In the genomic region with DNA sequence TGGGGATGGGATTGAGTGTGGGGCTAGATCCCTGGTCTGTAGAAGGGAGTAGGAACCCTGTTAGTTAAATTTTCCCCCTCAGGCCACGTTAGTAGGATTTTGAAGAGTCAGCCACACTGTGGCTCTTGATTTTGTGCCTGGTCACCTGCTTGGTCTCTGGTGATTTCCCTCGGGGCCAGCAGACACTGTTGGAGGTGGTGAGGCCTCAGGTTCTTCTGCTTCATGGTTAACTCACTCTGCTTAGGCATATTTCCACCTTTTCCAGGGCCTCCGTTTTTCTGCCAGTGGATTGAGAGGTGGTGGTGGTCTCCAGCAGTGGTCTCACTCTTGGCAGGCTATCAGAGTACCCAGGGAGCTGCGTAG, we compare ENCODE assay signal across 8 cellular contexts. TPM values are rescaled to one million over a fixed set of nuclear protein-coding genes. Genes with fewer than 3 reads are reported as not detected.
DNase-seq lines count a peak whose midpoint lies in the region; ATAC-seq and TF ChIP-seq lines count a peak whose summit lies in the region.

No MANE protein-coding gene starts in this region.

- peak overlapping the region; percentile 93 to 100 (median 99) for H3K4me2 ChIP-seq in BLaER1 treated with 17β-estradiol and CSF1 and Interleukin-3, amounts not matched to agents 10 nM and 100 nM
- H3K4me2 ChIP-seq in Loucy (ENCODE audit: low read depth, low read length, poor library complexity, severe bottlenecking) (peak overlapping the region; percentile 93), neural progenitor cell (peak overlapping the region; percentile 42)

- no peaks in the 10 kb centered on the region for H3K27me3 ChIP-seq in BLaER1 treated with 17β-estradiol and CSF1 and Interleukin-3, amounts not matched to agents 10 nM and 100 nM
- H3K27me3 ChIP-seq in Loucy (ENCODE audit: insufficient read depth, low read length, poor library complexity, severe bottlenecking) = no peaks in the 10 kb centered on the region
- H3K27me3 ChIP-seq in dorsolateral prefrontal cortex = no peaks in the 10 kb centered on the region
- H3K27me3 ChIP-seq in neural progenitor cell = no peaks in the 10 kb centered on the region

- H2AFZ ChIP-seq in Loucy (ENCODE audit: low read length) (no peak overlapping the region), neural progenitor cell (replicated peaks) (no peak overlapping the region)

- H3K4me1 ChIP-seq in BLaER1 treated with 17β-estradiol and CSF1 and Interleukin-3, amounts not matched to agents 10 nM and 100 nM = peaks cover 62 to 83% (median 76%) of the 10 kb centered on the region in 10 experiments
- H3K4me1 ChIP-seq in Loucy (ENCODE audit: insufficient read depth, low read length, poor library complexity, severe bottlenecking) (peaks cover 63% of the 10 kb centered on the region), neural progenitor cell (peaks cover 65% of the 10 kb centered on the region), mucosa of descending colon (ENCODE audit: low read depth) (peaks cover 76% of the 10 kb centered on the region)

- H3K79me2 ChIP-seq in Loucy (ENCODE audit: insufficient read depth, low read length) (peaks cover 83% of the 10 kb centered on the region), neural progenitor cell (ENCODE audit: low read depth) (peaks cover 89% of the 10 kb centered on the region)

- peak overlapping the region; percentile 33 to 100 (median 85) for H3K27ac ChIP-seq in BLaER1 treated with 17β-estradiol and CSF1 and Interleukin-3, amounts not matched to agents 10 nM and 100 nM
- peak overlapping the region in 55 of 59 donors; percentile 10 to 99 (median 95) for H3K27ac ChIP-seq in dorsolateral prefrontal cortex
- H3K27ac ChIP-seq in neural progenitor cell = no peak overlapping the region

- H3K4me3 ChIP-seq in BLaER1 treated with 17β-estradiol and CSF1 and Interleukin-3, amounts not matched to agents 10 nM and 100 nM = peak overlapping the region; percentile 29 to 100 (median 100)
- H3K4me3 ChIP-seq in Loucy (ENCODE audit: low read length, poor library complexity, severe bottlenecking) (peak overlapping the region; percentile 66), dorsolateral prefrontal cortex (peak overlapping the region in 11 of 59 donors; percentile 1 to 24 (median 17)), neural progenitor cell (no peak overlapping the region), mucosa of descending colon (no peak overlapping the region)

- intact Hi-C loops in dorsolateral prefrontal cortex (cut with DNase I) = no loop called here
- intact Hi-C loops in mucosa of descending colon (cut with DNase I, micrococcal nuclease) = no loop called here

- DNase-seq in dorsolateral prefrontal cortex = no peak
- no peak for DNase-seq in neural progenitor cell (ENCODE audit: low spot score)
- DNase-seq in mucosa of descending colon = no peak
- DNase-seq in Ammon's horn (ENCODE audit: low spot score) = no peak

- peaks cover 14% of the 10 kb centered on the region for H3K27me3 Mint-ChIP-seq in neural progenitor cell (ENCODE audit: insufficient read depth, low read depth)

- peaks cover 0 to 65% (median 25%) of the 10 kb centered on the region in 11 experiments; a peak in 16 of 22 replicates for H3K36me3 ChIP-seq in BLaER1 treated with 17β-estradiol and CSF1 and Interleukin-3, amounts not matched to agents 10 nM and 100 nM
- no peaks in the 10 kb centered on the region for H3K36me3 ChIP-seq in Loucy (ENCODE audit: insufficient read depth, low read length)
- H3K36me3 ChIP-seq in neural progenitor cell = no peaks in the 10 kb centered on the region
- no peaks in the 10 kb centered on the region for H3K36me3 ChIP-seq in mucosa of descending colon (ENCODE audit: low read depth)

- peaks cover 5% of the 10 kb centered on the region; the same call in 1 of the 2 replicates for H3F3A ChIP-seq in Loucy (ENCODE audit: low read depth)
- H3F3A ChIP-seq in neural progenitor cell (ENCODE audit: low read depth) = peaks cover 33% of the 10 kb centered on the region

- no peaks in the 10 kb centered on the region for H3K9me2 ChIP-seq in Loucy (replicated peaks; ENCODE audit: low read depth, low read length)

- H4K20me1 ChIP-seq in BLaER1 treated with 17β-estradiol and CSF1 and Interleukin-3, amounts not matched to agents 10 nM and 100 nM = peaks cover 79 to 90% (median 82%) of the 10 kb centered on the region in 11 experiments
- peaks cover 42% of the 10 kb centered on the region for H4K20me1 ChIP-seq in Loucy (ENCODE audit: insufficient read depth, low read length, poor library complexity, severe bottlenecking)
- H4K20me1 ChIP-seq in neural progenitor cell (ENCODE audit: low read depth) = peaks cover 72% of the 10 kb centered on the region

- H3K27ac Mint-ChIP-seq in neural progenitor cell = peak overlapping the region; percentile 78

- peak overlapping the region; percentile 76 to 100 (median 99) for H3K9ac ChIP-seq in BLaER1 treated with 17β-estradiol and CSF1 and Interleukin-3, amounts not matched to agents 10 nM and 100 nM
- H3K9ac ChIP-seq in Loucy (ENCODE audit: low read depth, low read length, poor library complexity, severe bottlenecking) (peak overlapping the region; percentile 33), neural progenitor cell (no peak overlapping the region)

- ATAC-seq in GM18909 (IDR thresholded peaks at IDR 0.05; ENCODE audit: poor library complexity, unreplicated experiment) (no peak), GM21526 (IDR thresholded peaks at IDR 0.05; ENCODE audit: low FRiP score, unreplicated experiment) (no peak), mucosa of descending colon (no peak)

- no peak overlapping the region for H3K4me3 Mint-ChIP-seq in neural progenitor cell

- no peaks in the 10 kb centered on the region for H3K9me3 Mint-ChIP-seq in neural progenitor cell

- peaks cover 77% of the 10 kb centered on the region for H3K4me1 Mint-ChIP-seq in neural progenitor cell

- no peaks in the 10 kb centered on the region for H3K9me3 ChIP-seq in BLaER1 treated with 17β-estradiol and CSF1 and Interleukin-3, amounts not matched to agents 10 nM and 100 nM (replicated peaks in 1 of 11)
- H3K9me3 ChIP-seq in Loucy (ENCODE audit: insufficient read depth, low read depth, low read length) (no peaks in the 10 kb centered on the region), neural progenitor cell (ENCODE audit: low read depth) (no peaks in the 10 kb centered on the region), mucosa of descending colon (no peaks in the 10 kb centered on the region)

- TF ChIP-seq CTCF in Loucy (conservative IDR thresholded peaks at IDR 0.05; ENCODE audit: low read length) (no peak), dorsolateral prefrontal cortex (IDR thresholded peaks at IDR 0.05 in 54 of 56, conservative IDR thresholded peaks at IDR 0.05 in 2 of 56; ENCODE audit: low read depth in 1 of 56, partially characterized antibody in 56 of 56) (no peak), neural progenitor cell (IDR thresholded peaks at IDR 0.05) (no peak), mucosa of descending colon (IDR thresholded peaks at IDR 0.05) (no peak)

- no peaks in the 10 kb centered on the region for H3K36me3 Mint-ChIP-seq in neural progenitor cell

RNA-seq across cellular contexts. Expression of a gene that starts 4.1 kb away (rescaled TPM):
- total RNA-seq in dorsolateral prefrontal cortex = 10 to 100 TPM; 40.9 to 83.1 (median 60.2) TPM
- 32.7 and 68.9 TPM in 2 replicates for total RNA-seq in neural progenitor cell (ENCODE audit: low replicate concordance)
- total RNA-seq in mucosa of descending colon = 10 to 100 TPM; 75.5 to 96.5 (median 81.0) TPM

RNA-seq across cellular contexts. Expression of a gene that starts 49.9 kb away (rescaled TPM):
- total RNA-seq in dorsolateral prefrontal cortex = 100 to 1,000 TPM in 119 of 120 experiments, 10 to 100 TPM in 1; 98.4 to 283 (median 185) TPM
- 81.4 and 107 TPM in 2 replicates for total RNA-seq in neural progenitor cell (ENCODE audit: low replicate concordance)
- 100 to 1,000 TPM in 1 of 3 donors, 10 to 100 TPM in 2; 95.2 to 123 (median 95.8) TPM for total RNA-seq in mucosa of descending colon

Comparison
In these comparisons a context has a peak if more than half of its experiments do, and no peak if none do; other contexts are left out.
1. H3K4me2 ChIP-seq: peak in every context shown above with its lines; median percentile 99 in BLaER1 treated with 17β-estradiol and CSF1 and Interleukin-3, amounts not matched to agents 10 nM and 100 nM; 93 in Loucy; 42 in neural progenitor cell.
2. H3K4me3 ChIP-seq: peak in BLaER1 treated with 17β-estradiol and CSF1 and Interleukin-3, amounts not matched to agents 10 nM and 100 nM (10 of 10) and Loucy (single experiment); none in neural progenitor cell (single experiment) and mucosa of descending colon (single experiment).